8 cellular contexts compared by ENCODE assay signal in the genomic region with DNA sequence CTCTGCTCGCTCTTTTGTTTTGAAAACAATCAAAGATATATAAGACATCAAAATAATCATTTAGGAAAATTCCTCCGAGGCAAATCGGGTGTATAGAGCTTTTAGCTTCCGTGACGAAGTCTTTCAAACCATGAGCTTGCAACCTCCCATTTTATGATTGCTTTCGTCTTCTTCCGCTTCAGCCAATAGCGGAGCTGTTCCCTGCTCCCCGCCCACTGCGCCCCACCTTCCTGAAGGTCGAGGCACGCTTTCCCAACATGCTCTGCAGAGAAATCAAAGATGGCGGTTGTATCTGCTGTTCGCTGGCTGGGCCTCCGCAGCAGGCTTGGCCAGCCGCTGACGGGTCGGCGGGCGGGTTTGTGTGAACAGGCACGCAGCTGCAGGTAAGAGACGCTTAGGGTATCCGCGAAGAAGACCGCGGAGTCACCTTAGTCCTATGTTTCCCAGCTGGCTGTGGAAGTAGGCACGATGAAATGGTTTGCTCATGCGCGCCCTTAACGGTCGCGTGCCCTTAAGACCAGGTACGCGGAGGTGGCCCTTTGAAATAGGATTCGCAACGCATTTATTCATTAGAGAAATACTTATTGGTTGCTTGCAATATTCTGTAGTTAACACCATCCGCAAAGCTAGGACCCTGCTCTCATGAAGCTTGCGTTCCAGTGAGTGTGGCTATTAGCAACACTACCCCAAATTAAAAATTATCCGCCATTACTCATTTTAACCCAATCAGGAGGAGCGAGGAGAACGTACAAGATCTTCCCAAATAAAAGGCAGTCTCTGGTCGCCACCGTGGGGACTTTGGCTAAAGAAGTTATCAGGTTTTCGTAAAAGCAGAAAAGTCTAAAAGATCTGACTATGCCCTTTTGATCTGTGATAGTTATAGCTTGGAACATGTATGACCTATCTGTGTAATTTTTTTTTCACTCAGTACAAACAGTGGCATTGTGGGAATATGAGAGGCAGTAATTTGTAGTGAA. TPM values are rescaled to one million over a fixed set of nuclear protein-coding genes. Genes with fewer than 3 reads are reported as not detected.
DNase-seq lines count a peak whose midpoint lies in the region; ATAC-seq and TF ChIP-seq lines count a peak whose summit lies in the region.

A gene (plus strand): TSS at position 267 of the 977 bp plus-strand sequence. CDS start 13 bp downstream, at position 280.

- no peaks in the 10 kb centered on the region for H3K27me3 Mint-ChIP-seq in IgD-negative memory B cell

- peak; percentile 83 for ATAC-seq in GM21528 (IDR thresholded peaks at IDR 0.05; ENCODE audit: low FRiP score, unreplicated experiment)

- H3K4me3 ChIP-seq in epithelial cell of esophagus (ENCODE audit: low read length) (peak within 1 kb of the TSS; percentile 69), mononuclear cell (ENCODE audit: low read length) (peak within 1 kb of the TSS; percentile 74)

- no peaks in the 10 kb centered on the region for H3K27me3 ChIP-seq in mononuclear cell (ENCODE audit: insufficient read depth, low read length)

- H3K36me3 Mint-ChIP-seq in IgD-negative memory B cell, result peaks cover 13% of the 10 kb centered on the region

- H3K9me3 Mint-ChIP-seq in IgD-negative memory B cell, result no peaks in the 10 kb centered on the region

- TF ChIP-seq CTCF in epithelial cell of esophagus (IDR thresholded peaks at IDR 0.05; ENCODE audit: insufficient read depth, low read depth, low read length, missing control alignments), result no peak

- H3K4me1 Mint-ChIP-seq in IgD-negative memory B cell, result peaks cover 29 to 48% (median 47%) of the 10 kb centered on the region in 3 donors

- peak; percentile 96 for DNase-seq in DMS 273 treated with DMSO at 0.1 percent for 48 hours (lab: John Stamatoyannopoulos, UW)
- DNase-seq in OCI-M2 (lab: John Stamatoyannopoulos, UW; ENCODE audit: unreplicated experiment), result peak; percentile 81
- peak; percentile 92 for DNase-seq in activated T-cell treated with anti-CD3 and anti-CD28 coated beads for 4 hours
- DNase-seq in epithelial cell of esophagus (ENCODE audit: low read depth), result peak; percentile 98
- DNase-seq in stimulated activated CD8-positive, alpha-beta memory T cell treated with anti-CD3 and anti-CD28 coated beads, Interleukin-4, amount 100 ng/mL, for 24 hours (ENCODE audit: low read depth), result peak; percentile 91

- peak within 1 kb of the TSS; percentile 91 to 97 (median 96) for H3K4me3 Mint-ChIP-seq in IgD-negative memory B cell

- H3K27ac Mint-ChIP-seq in IgD-negative memory B cell, result peak within 1 kb of the TSS; percentile 94 to 99 (median 98)

- H3K9me3 ChIP-seq in mononuclear cell (ENCODE audit: low read depth, low read length), result no peaks in the 10 kb centered on the region

- peaks cover 26% of the 10 kb centered on the region for H3K4me1 ChIP-seq in mononuclear cell (ENCODE audit: insufficient read depth, low read length)

RNA-seq across cellular contexts. Expression of the gene that starts here (rescaled TPM):
- polyA plus RNA-seq in IgD-negative memory B cell, result 47.9 TPM
- 167 TPM for total RNA-seq in mononuclear cell

Comparison
In these comparisons a context has a peak if more than half of its experiments do, and no peak if none do; other contexts are left out.
1. Peak in every context shown above with its lines: DNase-seq, ATAC-seq and H3K4me3 ChIP-seq.